8 cellular contexts compared by ENCODE assay signal in genomic region chr9:19184144-19184917, GRCh38. TPM values are rescaled to one million over a fixed set of nuclear protein-coding genes. Genes with fewer than 3 reads are reported as not detected.
DNase-seq lines count a peak whose midpoint lies in the region; ATAC-seq and TF ChIP-seq lines count a peak whose summit lies in the region.

No MANE protein-coding gene starts in this region.

- H3K4me1 ChIP-seq in CD8-positive, alpha-beta T cell (ENCODE audit: insufficient read depth, low read length), result peaks cover 34% of the 10 kb centered on the region

- intact Hi-C loops in CD8-positive, alpha-beta T cell (cut with DNase I, micrococcal nuclease), result loop anchor here (1.0 to 5.0 kb wide), 7 partner anchors 10 to 224 kb away; partner anchors contain the start of genes DENND4C (in 2 of the 2), RPS6 (in 1 of the 2) and RRAGA (in 1 of the 2)
- intact Hi-C loops in left colon (cut with DNase I, micrococcal nuclease), result no loop called here

- ATAC-seq in CD8-positive, alpha-beta T cell, result peak; percentile 99
- peak; percentile 99 for ATAC-seq in GM21447 (IDR thresholded peaks at IDR 0.05; ENCODE audit: unreplicated experiment)
- peak; percentile 84 for ATAC-seq in left colon

- H3K27ac ChIP-seq in CD8-positive, alpha-beta T cell (ENCODE audit: low read depth, low read length), result peak overlapping the region; percentile 55

- no peaks in the 10 kb centered on the region for H3K27me3 Mint-ChIP-seq in CD8-positive, alpha-beta T cell (ENCODE audit: low read depth)

- TF ChIP-seq CTCF in CD8-positive, alpha-beta T cell (IDR thresholded peaks at IDR 0.05), result no peak

- POLR2A ChIA-PET in CD8-positive, alpha-beta T cell (lab: Charles Lee), result interaction anchor here (0.6 to 2.8 kb wide), 8 partner anchors 22 to 196 kb away, joined by 3 to 12 read pairs (median 5); partner anchors contain the start of genes DENND4C, RPS6 and RRAGA

- no peaks in the 10 kb centered on the region for H3K36me3 ChIP-seq in CD8-positive, alpha-beta T cell (ENCODE audit: insufficient read depth, low read length)

- H3K27ac Mint-ChIP-seq in CD8-positive, alpha-beta T cell, result peak overlapping the region; percentile 96

- H3K9me3 ChIP-seq in CD8-positive, alpha-beta T cell (ENCODE audit: low read length), result no peaks in the 10 kb centered on the region

- no peaks in the 10 kb centered on the region for H3K27me3 ChIP-seq in CD8-positive, alpha-beta T cell (ENCODE audit: insufficient read depth, low read length)

- peak overlapping the region; percentile 71 for H3K4me3 Mint-ChIP-seq in CD8-positive, alpha-beta T cell

- H3K9me3 Mint-ChIP-seq in CD8-positive, alpha-beta T cell, result no peaks in the 10 kb centered on the region

- no peak overlapping the region for H3K4me3 ChIP-seq in CD8-positive, alpha-beta T cell (ENCODE audit: low read depth, low read length)

- DNase-seq in CD8-positive, alpha-beta T cell, result peak; percentile 49 to 90 (median 77)
- DNase-seq in HUDEP-2 (lab: John Stamatoyannopoulos, UW; ENCODE audit: unreplicated experiment in 76 of 76) (peak in 68 of 76 experiments; percentile 9 to 77 (median 46)), left colon (peak; percentile 64 to 88), NCI-H446 (lab: John Stamatoyannopoulos, UW) (no peak)
- peak; percentile 21 to 66 (median 50) for DNase-seq in activated CD4-positive, CD25-positive, alpha-beta regulatory T cell (lab: John Stamatoyannopoulos, UW)
- DNase-seq in central memory CD4-positive, alpha-beta T cell, result peak; percentile 75
- DNase-seq in stimulated activated CD4-positive, alpha-beta T cell treated with anti-CD3 and anti-CD28 coated beads, Interleukin-2, amount 100 ng/mL, for 24 hours, result peak; percentile 71 to 80

- no peaks in the 10 kb centered on the region for H3K36me3 Mint-ChIP-seq in CD8-positive, alpha-beta T cell

- CTCF ChIA-PET in CD8-positive, alpha-beta T cell (lab: Charles Lee), result interaction anchor here (0.6 to 4.4 kb wide), 7 partner anchors 10 to 135 kb away, joined by 3 to 29 read pairs (median 5); partner anchors contain the start of genes DENND4C and RRAGA

- peaks cover 25% of the 10 kb centered on the region for H3K4me1 Mint-ChIP-seq in CD8-positive, alpha-beta T cell (ENCODE audit: low read depth)

RNA-seq across cellular contexts. Expression of gene DENND4C, which starts 46.2 kb away (rescaled TPM):
- total RNA-seq in CD8-positive, alpha-beta T cell, result 10 to 100 TPM; 27.4 to 29.8 TPM
- 10 to 100 TPM; 59.6 to 67.0 TPM for total RNA-seq in left colon

RNA-seq across cellular contexts. Expression of gene PLIN2, which starts 57.0 kb away (rescaled TPM):
- total RNA-seq in CD8-positive, alpha-beta T cell, result 10 to 100 TPM; 47.1 to 47.7 TPM
- 10 to 100 TPM; 43.8 to 48.4 TPM for total RNA-seq in left colon

Comparison
In these comparisons a context has a peak if more than half of its experiments do, and no peak if none do; other contexts are left out.
1. DNase-seq: peak in CD8-positive, alpha-beta T cell (7 of 7), HUDEP-2 (68 of 76), activated CD4-positive, CD25-positive, alpha-beta regulatory T cell (4 of 4), central memory CD4-positive, alpha-beta T cell (single experiment), left colon (2 of 2) and stimulated activated CD4-positive, alpha-beta T cell treated with anti-CD3 and anti-CD28 coated beads, Interleukin-2, amount 100 ng/mL, for 24 hours (2 of 2); none in NCI-H446 (0 of 2).
2. intact Hi-C loops: an anchor here in CD8-positive, alpha-beta T cell (1.0 to 5.0 kb wide); none called in left colon.
3. Peak in every context shown above with its lines, with median percentiles within 50 percentile points of each other: ATAC-seq.